Comparison of ENCODE assay signal across 8 cellular contexts in genomic region chr21:25638634-25639166, GRCh38. TPM values are rescaled to one million over a fixed set of nuclear protein-coding genes. Genes with fewer than 3 reads are reported as not detected.
A peak's percentile ranks its signal among the peaks of the same experiment; 100 is the strongest.
DNase-seq lines count a peak whose midpoint lies in the region; ATAC-seq lines count a peak whose summit lies in the region.

No MANE protein-coding gene starts in this region.

- H3K4me3 Mint-ChIP-seq in activated T-cell treated with anti-CD3 and anti-CD28 coated beads, Interleukin-2, amount 50 U/mL, for 24 hours: peak overlapping the region; percentile 75

- no peak for DNase-seq in activated T-cell treated with anti-CD3 and anti-CD28 coated beads, Interleukin-2, amount 50 U/mL, for 24 hours
- DNase-seq in activated T-cell treated with anti-CD3 and anti-CD28 coated beads, Interleukin-2, amount 50 U/mL, for 1 hour: no peak
- DNase-seq in KBM-7: peak; percentile 44
- DNase-seq in central memory CD4-positive, alpha-beta T cell: no peak
- no peak for DNase-seq in NCI-H510A treated with DMSO at 0.1 percent for 48 hours (lab: John Stamatoyannopoulos, UW)

- H3K9me3 ChIP-seq in mononuclear cell (ENCODE audit: low read depth, low read length): no peaks in the 10 kb centered on the region

- peaks cover 50% of the 10 kb centered on the region for H3K27me3 Mint-ChIP-seq in activated T-cell treated with anti-CD3 and anti-CD28 coated beads, Interleukin-2, amount 50 U/mL, for 24 hours

- ATAC-seq in HG03280 (IDR thresholded peaks at IDR 0.05; ENCODE audit: unreplicated experiment): no peak

- peak overlapping the region; percentile 50 for H3K27ac ChIP-seq in cingulate gyrus (ENCODE audit: low read depth, low read length)

- H3K4me1 Mint-ChIP-seq in activated T-cell treated with anti-CD3 and anti-CD28 coated beads, Interleukin-2, amount 50 U/mL, for 24 hours (ENCODE audit: low read depth): peaks cover 40% of the 10 kb centered on the region

- H3K27ac Mint-ChIP-seq in activated T-cell treated with anti-CD3 and anti-CD28 coated beads, Interleukin-2, amount 50 U/mL, for 24 hours: peak overlapping the region; percentile 4

- no peaks in the 10 kb centered on the region for H3K36me3 Mint-ChIP-seq in activated T-cell treated with anti-CD3 and anti-CD28 coated beads, Interleukin-2, amount 50 U/mL, for 24 hours (ENCODE audit: low read depth)

- H3K27me3 ChIP-seq in mononuclear cell (ENCODE audit: insufficient read depth, low read length): peaks cover 36% of the 10 kb centered on the region

- in situ Hi-C loops in KBM-7 (cut with MboI; ENCODE audit: low pct_unique_long_range_greater_than_20kb, low sequenced_read_pairs): no loop called here

- H3K9me3 Mint-ChIP-seq in activated T-cell treated with anti-CD3 and anti-CD28 coated beads, Interleukin-2, amount 50 U/mL, for 24 hours: peaks cover 3% of the 10 kb centered on the region

- peaks cover 20% of the 10 kb centered on the region for H3K4me1 ChIP-seq in mononuclear cell (ENCODE audit: insufficient read depth, low read length)

- H3K4me3 ChIP-seq in mononuclear cell (ENCODE audit: low read length): peak overlapping the region; percentile 34

RNA-seq across cellular contexts. Expression of gene JAM2, which starts 0.4 kb away (rescaled TPM):
- under 0.01 TPM for total RNA-seq in mononuclear cell

RNA-seq across cellular contexts. Expression of gene MRPL39, which starts 31.4 kb away (rescaled TPM):
- total RNA-seq in mononuclear cell: 11.8 TPM
